In the genomic region with DNA sequence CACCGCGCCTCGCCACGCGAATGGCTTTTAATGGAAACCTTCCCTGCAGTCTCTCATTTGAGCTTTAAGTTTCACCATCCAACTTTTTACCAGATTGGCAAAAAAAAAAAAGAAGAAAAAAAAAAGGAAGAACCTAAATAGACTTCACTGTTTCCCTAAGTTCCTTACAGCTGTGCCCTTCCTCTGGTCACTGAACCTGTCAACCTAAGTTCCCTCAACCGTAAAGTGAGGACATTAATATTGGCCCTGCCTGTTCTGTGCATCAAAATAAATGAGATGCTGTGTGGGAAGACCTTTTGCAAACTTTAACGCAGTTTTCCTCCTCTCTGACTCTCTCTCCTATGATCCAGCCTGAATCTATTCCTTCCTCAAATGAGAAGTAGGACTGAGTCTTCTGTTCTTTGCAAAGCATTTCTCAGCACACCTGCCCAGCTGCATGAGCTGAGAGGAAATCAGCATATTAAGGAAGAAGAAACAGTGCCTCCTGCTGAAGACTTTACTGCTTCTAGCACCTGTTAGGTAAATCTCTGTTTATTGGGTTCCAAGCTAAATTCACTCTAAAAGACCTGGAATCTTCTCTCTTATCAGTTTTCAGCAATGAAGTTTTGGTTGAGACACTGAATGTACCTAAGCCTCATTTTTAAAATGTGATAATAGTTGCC, we compare ENCODE assay signal across 1 cellular context.
TF ChIP-seq lines count a peak whose summit lies in the region.

No MANE protein-coding gene starts in this region.

TF ChIP-seq in WTC11, 78 proteins besides CTCF, POLR2A, EP300 and RAD21 (continued from another document):
- TF ChIP-seq ZNF532 (CRISPR knock-in tag; IDR thresholded peaks at IDR 0.05; ENCODE audit: borderline replicate concordance), result no peak
